8 cellular contexts compared by ENCODE assay signal in the genomic region with DNA sequence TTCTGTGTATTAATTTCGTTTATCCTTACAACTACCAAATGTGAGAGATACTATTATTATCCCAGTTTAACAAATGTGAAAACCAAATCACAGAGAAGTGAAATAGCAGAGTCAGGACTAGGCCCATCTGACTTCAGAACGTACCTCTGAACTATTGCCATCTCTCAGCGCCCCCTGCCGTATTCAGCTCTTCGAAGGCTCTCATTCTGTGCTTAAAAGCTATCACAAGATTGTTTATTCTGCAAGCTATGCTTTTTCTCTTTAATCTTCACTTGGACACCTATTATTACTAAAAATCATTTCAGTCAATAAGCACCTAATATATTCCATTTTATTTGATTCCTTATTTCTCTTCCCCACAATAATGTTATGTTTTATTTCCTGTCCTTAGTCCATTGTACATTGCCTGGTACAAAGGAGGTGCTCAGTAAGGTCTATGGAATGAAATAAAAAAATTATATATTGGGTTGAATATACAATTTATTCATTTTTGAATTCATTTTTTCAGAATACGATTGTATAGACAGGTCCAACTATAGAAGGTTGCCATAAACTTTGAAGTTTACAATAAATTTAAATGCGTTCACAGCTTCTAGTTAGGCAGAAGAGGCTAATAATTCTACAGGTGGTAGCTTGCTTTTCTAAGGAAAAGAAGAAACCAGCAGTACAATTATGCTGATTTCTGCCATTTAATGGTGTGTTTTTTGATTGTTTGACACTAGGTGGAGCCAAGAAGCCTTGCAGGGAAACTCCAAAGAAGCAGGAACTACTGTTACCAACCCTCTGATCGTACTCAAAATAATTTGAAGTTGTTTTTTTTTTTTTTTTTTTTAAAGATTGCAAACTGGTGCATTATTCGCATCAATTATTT.
DNase-seq lines count a peak whose midpoint lies in the region; TF ChIP-seq lines count a peak whose summit lies in the region.

No MANE protein-coding gene starts in this region.

- H3K9me3 ChIP-seq in sigmoid colon, result no peaks in the 10 kb centered on the region

- DNase-seq in NK-92 treated with Interleukin-12 subunit alpha and Interleukin-12 subunit beta, amount 100 ng/mL, for 24 hours (lab: John Stamatoyannopoulos, UW), result peak; percentile 41
- DNase-seq in NK-92 (lab: John Stamatoyannopoulos, UW; ENCODE audit: unreplicated experiment) (no peak), H7 (peak; percentile 21), NCI-H2029 treated with DMSO at 0.1 percent for 48 hours (lab: John Stamatoyannopoulos, UW) (peak; percentile 10), glomerular visceral epithelial cell (ENCODE audit: extremely low spot score) (peak; percentile 60), sigmoid colon (no peak)
- peak; percentile 14 for DNase-seq in activated CD4-positive, alpha-beta T cell treated with anti-CD3 and anti-CD28 coated beads, Interleukin-2, amount 50 U/mL, for 1 hour
- DNase-seq in stimulated activated CD4-positive, alpha-beta T cell treated with anti-CD3 and anti-CD28 coated beads, Interleukin-2, amount 100 ng/mL, for 24 hours, result peak; percentile 35 to 40

- no peak for TF ChIP-seq EP300 in sigmoid colon (IDR thresholded peaks at IDR 0.05)

- no peak overlapping the region for H3K27ac ChIP-seq in sigmoid colon

- intact Hi-C loops in sigmoid colon (cut with DNase I), result loop anchor here (10.0 kb wide), 1 partner anchor 200 kb away; the partner anchor contains the start of gene DMRTA1

- H3K27me3 ChIP-seq in H7 (ENCODE audit: control insufficient read depth, insufficient read depth, low read length) (no peaks in the 10 kb centered on the region), sigmoid colon (no peaks in the 10 kb centered on the region)

- WGBS in sigmoid colon, 2 donors, result 38 to 39% methylated on average over 9 of the region's 9 CpGs

- no peak overlapping the region for H3K4me3 ChIP-seq in H7 (ENCODE audit: insufficient read depth, low read depth, low read length)
- no peak overlapping the region for H3K4me3 ChIP-seq in sigmoid colon

- H3K36me3 ChIP-seq in H7 (replicated peaks; ENCODE audit: control insufficient read depth, insufficient read depth, low read length) (no peaks in the 10 kb centered on the region), sigmoid colon (no peaks in the 10 kb centered on the region)

- no peak for TF ChIP-seq POLR2A in sigmoid colon (IDR thresholded peaks at IDR 0.05)

- no peaks in the 10 kb centered on the region for H3K4me1 ChIP-seq in sigmoid colon

- TF ChIP-seq CTCF in sigmoid colon (IDR thresholded peaks at IDR 0.05), result no peak

Comparison
In these comparisons a context has a peak if more than half of its experiments do, and no peak if none do; other contexts are left out.
1. DNase-seq: peak in NK-92 treated with Interleukin-12 subunit alpha and Interleukin-12 subunit beta, amount 100 ng/mL, for 24 hours (single experiment), H7 (single experiment), NCI-H2029 treated with DMSO at 0.1 percent for 48 hours (single experiment), activated CD4-positive, alpha-beta T cell treated with anti-CD3 and anti-CD28 coated beads, Interleukin-2, amount 50 U/mL, for 1 hour (single experiment), glomerular visceral epithelial cell (single experiment) and stimulated activated CD4-positive, alpha-beta T cell treated with anti-CD3 and anti-CD28 coated beads, Interleukin-2, amount 100 ng/mL, for 24 hours (2 of 2); none in NK-92 (single experiment) and sigmoid colon (single experiment).